In the genomic region with DNA sequence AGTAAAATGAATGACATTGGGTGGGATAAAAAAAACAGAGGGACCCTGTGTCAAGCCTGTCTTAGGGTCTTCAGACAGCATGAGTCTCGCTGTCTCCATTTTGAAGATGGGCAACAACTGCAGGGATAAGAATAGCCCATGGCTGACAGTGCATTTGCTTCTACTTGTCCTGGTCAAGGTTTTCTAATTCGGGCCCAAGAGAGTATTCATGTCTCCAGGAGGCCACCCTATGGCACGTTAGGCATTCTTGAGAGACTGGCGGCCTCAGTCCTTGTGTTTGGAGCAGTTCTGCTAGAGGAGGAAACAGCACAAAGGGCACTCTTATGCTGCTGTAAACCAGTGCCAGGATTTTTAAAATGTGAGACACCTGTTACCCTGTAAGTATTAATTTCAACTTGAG, we compare ENCODE assay signal across 32 cellular contexts. TPM values are rescaled to one million over a fixed set of nuclear protein-coding genes. Genes with fewer than 3 reads are reported as not detected.
"Had no signal": no experiment of that assay in that cellular context is flagged by ENCODE, and none has a peak within 500 bp of the region (broad histone marks: within the 10 kb centered on the region; RNA-seq: fewer than 3 reads in every experiment).

No MANE protein-coding gene starts in this region.

- H3K27me3 ChIP-seq: esophagus squamous epithelium, heart left ventricle, hepatocyte, left lung, right atrium auricular region, spleen, suprapubic skin, transverse colon, upper lobe of right lung, uterus had no signal

- H3K4me1 ChIP-seq: esophagus squamous epithelium, heart left ventricle, left lung, parathyroid adenoma, right atrium auricular region, spleen, suprapubic skin, transverse colon, upper lobe of right lung, uterus had no signal

- H3K36me3 ChIP-seq: esophagus squamous epithelium, heart left ventricle, left lung, right atrium auricular region, spleen, suprapubic skin, transverse colon, upper lobe of right lung, uterus had no signal

- ATAC-seq: effector memory CD8-positive, alpha-beta T cell; heart left ventricle; left cardiac atrium; left lung; natural killer cell; sciatic nerve; stimulated activated naive CD8-positive, alpha-beta T cell treated with anti-CD3 and anti-CD28 coated beads, Interleukin-15, amount 100 ng/mL, for 72 hours; upper lobe of right lung had no signal

- H3K4me1 Mint-ChIP-seq: natural killer cell; neural crest cell; stimulated activated naive CD8-positive, alpha-beta T cell treated with anti-CD3 and anti-CD28 coated beads, Interleukin-15, amount 100 ng/mL, for 72 hours had no signal

- H3K9me3 ChIP-seq: esophagus squamous epithelium, left lung, right atrium auricular region, suprapubic skin, transverse colon, upper lobe of right lung, uterus had no signal

- DNase-seq: cerebellar nuclear complex; cortex of kidney; effector memory CD8-positive, alpha-beta T cell; erythroblast; esophagus squamous epithelium; foreskin melanocyte; heart left ventricle; left cardiac atrium; left lung; mesendoderm; midbrain; natural killer cell; spleen; stimulated activated naive CD4-positive, alpha-beta T cell; stimulated activated naive CD8-positive, alpha-beta T cell treated with anti-CD3 and anti-CD28 coated beads, Interleukin-15, amount 100 ng/mL, for 72 hours; transverse colon; upper lobe of right lung; uterus had no signal

- H3K4me3 Mint-ChIP-seq: effector memory CD8-positive, alpha-beta T cell; natural killer cell; neural crest cell; stimulated activated naive CD8-positive, alpha-beta T cell treated with anti-CD3 and anti-CD28 coated beads, Interleukin-15, amount 100 ng/mL, for 72 hours had no signal

- H3K27ac ChIP-seq: esophagus squamous epithelium, heart left ventricle, hepatocyte, left lung, parathyroid adenoma, right atrium auricular region, skin epidermis, spleen, suprapubic skin, transverse colon, upper lobe of right lung, uterus had no signal

- H3K27me3 Mint-ChIP-seq: effector memory CD8-positive, alpha-beta T cell; progenitor cell of endocrine pancreas; stimulated activated naive CD8-positive, alpha-beta T cell treated with anti-CD3 and anti-CD28 coated beads, Interleukin-15, amount 100 ng/mL, for 72 hours had no signal

- H3K9me3 Mint-ChIP-seq: effector memory CD8-positive, alpha-beta T cell; stimulated activated naive CD8-positive, alpha-beta T cell treated with anti-CD3 and anti-CD28 coated beads, Interleukin-15, amount 100 ng/mL, for 72 hours had no signal

- H3K27ac Mint-ChIP-seq: effector memory CD8-positive, alpha-beta T cell; natural killer cell; progenitor cell of endocrine pancreas; stimulated activated naive CD8-positive, alpha-beta T cell treated with anti-CD3 and anti-CD28 coated beads, Interleukin-15, amount 100 ng/mL, for 72 hours had no signal

- H3K36me3 Mint-ChIP-seq: natural killer cell had no signal

- H3K4me3 ChIP-seq: esophagus squamous epithelium, heart left ventricle, hepatocyte, left lung, right atrium auricular region, skin epidermis, spleen, suprapubic skin, transverse colon, upper lobe of right lung, uterus had no signal

RNA-seq across cellular contexts. Expression of gene MYL1, which starts 9.5 kb away (rescaled TPM):
- total RNA-seq: dermis microvascular lymphatic vessel endothelial cell, esophagus squamous epithelium, glomerular endothelial cell, hepatocyte, kidney epithelial cell, left cardiac atrium, left lung, lung microvascular endothelial cell, mucosa of gallbladder, natural killer cell, neural crest cell, osteoblast, progenitor cell of endocrine pancreas, sciatic nerve, spleen, suprapubic skin, upper lobe of right lung had no signal
- polyA plus RNA-seq: hepatocyte had no signal
